In genomic region chr19:8462601-8463000, GRCh38 we compare ENCODE assay signal across 19 cellular contexts. TPM values are rescaled to one million over a fixed set of nuclear protein-coding genes. Genes with fewer than 3 reads are reported as not detected.
"Had no signal": no experiment of that assay in that cellular context is flagged by ENCODE, and none has a peak within 500 bp of the region (broad histone marks: within the 10 kb centered on the region; RNA-seq: fewer than 3 reads in every experiment).

No MANE protein-coding gene starts in this region.

- H3K9me3 Mint-ChIP-seq: activated naive CD8-positive, alpha-beta T cell treated with anti-CD3 and anti-CD28 coated beads, Interleukin-2, amount 50 U/mL, for 24 hours; activated T-cell treated with anti-CD3 and anti-CD28 coated beads, Interleukin-2, amount 50 U/mL, for 4 hours; memory B cell; natural killer cell treated with Interleukin-12 subunit alpha and Interleukin-12 subunit beta and Interleukin-15 and Interleukin-18, amount 100 ng/mL, for 72 hours; stimulated activated memory B cell treated with anti-CD40 and anti-IgM and Interleukin-4, amounts not matched to agents 10 μg/mL and 1 μg/mL and 100 μg/mL, for 72 hours; T-cell had no signal

- H3K36me3 ChIP-seq: uterus had no signal

- H3K4me3 Mint-ChIP-seq: activated naive CD8-positive, alpha-beta T cell treated with anti-CD3 and anti-CD28 coated beads, Interleukin-2, amount 50 U/mL, for 24 hours; activated T-cell treated with anti-CD3 and anti-CD28 coated beads, Interleukin-2, amount 50 U/mL, for 4 hours; memory B cell; natural killer cell treated with Interleukin-12 subunit alpha and Interleukin-12 subunit beta and Interleukin-15 and Interleukin-18, amount 100 ng/mL, for 72 hours; stimulated activated memory B cell treated with anti-CD40 and anti-IgM and Interleukin-4, amounts not matched to agents 10 μg/mL and 1 μg/mL and 100 μg/mL, for 72 hours; T-cell had no signal

- ATAC-seq: activated naive CD8-positive, alpha-beta T cell treated with anti-CD3 and anti-CD28 coated beads, Interleukin-2, amount 50 U/mL, for 24 hours; activated T-cell treated with anti-CD3 and anti-CD28 coated beads, Interleukin-2, amount 50 U/mL, for 4 hours; left ventricle myocardium superior; natural killer cell treated with Interleukin-12 subunit alpha and Interleukin-12 subunit beta and Interleukin-15 and Interleukin-18, amount 100 ng/mL, for 72 hours; stimulated activated memory B cell treated with anti-CD40 and anti-IgM and Interleukin-4, amounts not matched to agents 10 μg/mL and 1 μg/mL and 100 μg/mL, for 72 hours; T-cell had no signal

- H3K9me3 ChIP-seq: ascending aorta, sigmoid colon, tibial artery, uterus had no signal

- H3K4me3 ChIP-seq: ascending aorta, sigmoid colon, tibial artery, uterus had no signal

- H3K27ac Mint-ChIP-seq: activated naive CD8-positive, alpha-beta T cell treated with anti-CD3 and anti-CD28 coated beads, Interleukin-2, amount 50 U/mL, for 24 hours; memory B cell; natural killer cell treated with Interleukin-12 subunit alpha and Interleukin-12 subunit beta and Interleukin-15 and Interleukin-18, amount 100 ng/mL, for 72 hours; T-cell had no signal

- DNase-seq: activated CD4-positive, alpha-beta T cell treated with anti-CD3 and anti-CD28 coated beads for 1 hour; activated CD4-positive, alpha-beta T cell treated with anti-CD3 and anti-CD28 coated beads, Interleukin-2, amount 50 U/mL, for 48 hours; activated gamma-delta T cell; activated naive CD8-positive, alpha-beta T cell treated with anti-CD3 and anti-CD28 coated beads, Interleukin-2, amount 50 U/mL, for 24 hours; activated T-cell treated with anti-CD3 and anti-CD28 coated beads, Interleukin-2, amount 50 U/mL, for 4 hours; kidney glomerular epithelial cell; left ventricle myocardium superior; occipital lobe; sigmoid colon; T-cell; T1000; tibial artery; uterus had no signal

- H3K27me3 Mint-ChIP-seq: activated naive CD8-positive, alpha-beta T cell treated with anti-CD3 and anti-CD28 coated beads, Interleukin-2, amount 50 U/mL, for 24 hours; memory B cell; natural killer cell treated with Interleukin-12 subunit alpha and Interleukin-12 subunit beta and Interleukin-15 and Interleukin-18, amount 100 ng/mL, for 72 hours; stimulated activated memory B cell treated with anti-CD40 and anti-IgM and Interleukin-4, amounts not matched to agents 10 μg/mL and 1 μg/mL and 100 μg/mL, for 72 hours; T-cell had no signal

- H3K27me3 ChIP-seq: ascending aorta, sigmoid colon, tibial artery, uterus had no signal

- H3K27ac ChIP-seq: ascending aorta, sigmoid colon, tibial artery, uterus had no signal

RNA-seq across cellular contexts. Expression of gene PRAM1, which starts 39.8 kb away (rescaled TPM):
- total RNA-seq: ascending aorta, fibroblast of villous mesenchyme, occipital lobe, pulmonary artery endothelial cell had no signal
